15 cellular contexts compared by ENCODE assay signal in the genomic region with DNA sequence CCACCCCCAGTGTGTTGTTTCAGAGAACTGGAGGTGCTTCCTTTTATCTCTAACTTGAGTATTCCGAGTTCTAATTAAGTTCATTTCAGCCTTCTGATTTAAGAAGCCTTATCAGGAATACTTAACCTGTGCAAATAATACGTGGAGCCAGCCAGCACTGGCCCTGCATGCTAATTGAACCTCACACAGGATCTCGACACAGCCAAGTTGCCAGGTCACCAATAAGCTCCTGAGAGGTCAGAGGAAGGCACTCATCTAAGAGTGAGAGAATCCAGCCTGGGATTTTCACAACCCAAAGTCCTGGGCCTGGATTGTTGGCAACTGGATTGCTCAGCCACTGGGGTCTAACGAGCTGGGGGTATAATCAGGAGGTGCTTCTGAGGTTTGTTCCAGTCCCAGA.
DNase-seq lines count a peak whose midpoint lies in the region; ATAC-seq and TF ChIP-seq lines count a peak whose summit lies in the region.
"Had no signal": no experiment of that assay in that cellular context is flagged by ENCODE, and none has a peak within 500 bp of the region (broad histone marks: within the 10 kb centered on the region; RNA-seq: fewer than 3 reads in every experiment).

No MANE protein-coding gene starts in this region.

- H2AK5ac ChIP-seq in trophoblast cell (ENCODE audit: low read length) = no peak overlapping the region

- no peak for TF ChIP-seq EP300 in stomach (IDR thresholded peaks at IDR 0.05)

- no peak overlapping the region for H2BK120ac ChIP-seq in trophoblast cell (ENCODE audit: insufficient read depth, low read length, poor library complexity)

- no peak overlapping the region for H4K12ac ChIP-seq in trophoblast cell (ENCODE audit: low read depth, low read length)

- TF ChIP-seq CTCF in VCaP (conservative IDR thresholded peaks at IDR 0.05) (no peak), left lung (IDR thresholded peaks at IDR 0.05) (no peak), stomach (IDR thresholded peaks at IDR 0.05) (no peak)

- TF ChIP-seq POLR2A in stomach (IDR thresholded peaks at IDR 0.05) = no peak

- no peak overlapping the region for H4K91ac ChIP-seq in trophoblast cell (ENCODE audit: low read depth, low read length)

- no peak overlapping the region for H3K4ac ChIP-seq in trophoblast cell (ENCODE audit: low read depth, low read length)

- DNase-seq in left lung (peak in 1 of 2 donors; percentile 64), mucosa of gallbladder (ENCODE audit: low spot score) (peak; percentile 16), stomach (peak; percentile 64), trophoblast cell (no peak), hypothalamus (lab: John Stamatoyannopoulos, UW) (no peak)
- DNase-seq: CD4-positive, CD25-positive, alpha-beta regulatory T cell; CD8-positive, alpha-beta memory T cell; COR-L47; GM23248; IMR-90 had no signal

- H3K27me3 ChIP-seq in left lung = peaks cover 0 to 4% of the 10 kb centered on the region in 2 donors
- no peaks in the 10 kb centered on the region for H3K27me3 ChIP-seq in stomach
- no peaks in the 10 kb centered on the region for H3K27me3 ChIP-seq in trophoblast cell (ENCODE audit: insufficient read depth, low read length)
- H3K27me3 ChIP-seq: BLaER1 treated with 17β-estradiol and CSF1 and Interleukin-3, amounts not matched to agents 10 nM and 100 nM had no signal

- no peak overlapping the region for H4K8ac ChIP-seq in trophoblast cell (ENCODE audit: low read depth, low read length)

- H3K23ac ChIP-seq in trophoblast cell (ENCODE audit: low read length) = no peak overlapping the region

- no peak overlapping the region for H3K4me2 ChIP-seq in trophoblast cell (ENCODE audit: low read length)
- H3K4me2 ChIP-seq: BLaER1 treated with 17β-estradiol and CSF1 and Interleukin-3, amounts not matched to agents 10 nM and 100 nM had no signal

- no peak overlapping the region for H3K18ac ChIP-seq in trophoblast cell (ENCODE audit: low read length)

- H2BK5ac ChIP-seq in trophoblast cell (ENCODE audit: low read depth, low read length, poor library complexity) = no peak overlapping the region

- H3K14ac ChIP-seq in trophoblast cell (ENCODE audit: low read length) = no peak overlapping the region

- H2BK12ac ChIP-seq in trophoblast cell (ENCODE audit: low read length) = no peak overlapping the region

- H2AFZ ChIP-seq in trophoblast cell (ENCODE audit: insufficient read depth, low read length, poor library complexity) = no peak overlapping the region
- H2AFZ ChIP-seq: GM23248 had no signal

- H3K4me1 ChIP-seq in left lung (no peaks in the 10 kb centered on the region), stomach (peaks cover 0 to 11% (median 3%) of the 10 kb centered on the region in 4 donors), trophoblast cell (ENCODE audit: control insufficient read depth in 1 of 2, insufficient read depth in 2 of 2, low read length in 2 of 2) (no peaks in the 10 kb centered on the region)
- H3K4me1 ChIP-seq: HAP-1 had no signal

- H3K4me3 ChIP-seq in left lung (no peak overlapping the region), stomach (no peak overlapping the region), trophoblast cell (ENCODE audit: low read depth, low read length) (no peak overlapping the region)
- H3K4me3 ChIP-seq: BLaER1 treated with 17β-estradiol and CSF1 and Interleukin-3, amounts not matched to agents 10 nM and 100 nM; GM23248; HAP-1 had no signal

- H3K36me3 ChIP-seq in left lung (no peaks in the 10 kb centered on the region), stomach (no peaks in the 10 kb centered on the region), trophoblast cell (ENCODE audit: control insufficient read depth in 1 of 2, insufficient read depth in 2 of 2, low read length in 2 of 2) (no peaks in the 10 kb centered on the region)
- H3K36me3 ChIP-seq: BLaER1 treated with 17β-estradiol and CSF1 and Interleukin-3, amounts not matched to agents 10 nM and 100 nM; HAP-1 had no signal

- H3K27ac ChIP-seq in VCaP (peak overlapping the region; percentile 10; the same call in 1 of the 2 replicates), left lung (no peak overlapping the region), stomach (peak overlapping the region in 1 of 5 donors; percentile 49), trophoblast cell (ENCODE audit: low read depth, low read length) (no peak overlapping the region)
- H3K27ac ChIP-seq: BLaER1 treated with 17β-estradiol and CSF1 and Interleukin-3, amounts not matched to agents 10 nM and 100 nM; GM23248; HL-60 had no signal

- no peak overlapping the region for H3K9ac ChIP-seq in trophoblast cell (ENCODE audit: low read length)
- H3K9ac ChIP-seq: BLaER1 treated with 17β-estradiol and CSF1 and Interleukin-3, amounts not matched to agents 10 nM and 100 nM; GM23248 had no signal

- H3K9me3 ChIP-seq in left lung = no peaks in the 10 kb centered on the region
- no peaks in the 10 kb centered on the region for H3K9me3 ChIP-seq in stomach
- H3K9me3 ChIP-seq in trophoblast cell (ENCODE audit: insufficient read depth, low read depth, low read length) = no peaks in the 10 kb centered on the region
- H3K9me3 ChIP-seq: BLaER1 treated with 17β-estradiol and CSF1 and Interleukin-3, amounts not matched to agents 10 nM and 100 nM; HAP-1 had no signal

- H3K79me1 ChIP-seq in trophoblast cell (ENCODE audit: low read length) = no peaks in the 10 kb centered on the region

- WGBS in stomach, 5 donors = 26 to 37% (median 36%) methylated on average over 4 of the region's 4 CpGs
- WGBS in trophoblast cell (ENCODE audit: extremely low coverage, insufficient coverage, insufficient read length) = no CpG with 5 or more reads among the region's 4 CpGs

- intact Hi-C loops in left lung (cut with DNase I) = no loop called here
- intact Hi-C loops in stomach (cut with DNase I; ENCODE audit: low total_unique reads) = no loop called here

- H3K79me2 ChIP-seq in trophoblast cell (ENCODE audit: control insufficient read depth, insufficient read depth, low read length, poor library complexity) = no peaks in the 10 kb centered on the region

- peak; percentile 95 for ATAC-seq in left lung
- no peak for ATAC-seq in GM19467 (IDR thresholded peaks at IDR 0.05; ENCODE audit: unreplicated experiment)

Comparison
In these comparisons a context has a peak if more than half of its experiments do, and no peak if none do; other contexts are left out.
1. DNase-seq: peak in mucosa of gallbladder (single experiment) and stomach (single experiment); none in trophoblast cell (0 of 2) and hypothalamus (0 of 51).